ENCODE assay signal across 24 cellular contexts in genomic region chr5:96655085-96655484, GRCh38. TPM values are rescaled to one million over a fixed set of nuclear protein-coding genes. Genes with fewer than 3 reads are reported as not detected.
DNase-seq lines count a peak whose midpoint lies in the region; TF ChIP-seq lines count a peak whose summit lies in the region.
"Had no signal": no experiment of that assay in that cellular context is flagged by ENCODE, and none has a peak within 500 bp of the region (broad histone marks: within the 10 kb centered on the region; RNA-seq: fewer than 3 reads in every experiment).

No MANE protein-coding gene starts in this region.

- DNase-seq in T-helper 2 cell treated with Interferon-gamma antibody and Interleukin-4, amounts not matched to agents 5 μg/mL and 100 μg/mL, for 36 hours (ENCODE audit: low spot score) = no peak
- DNase-seq in T-helper 2 cell = no peak
- peak; percentile 57 for DNase-seq in islet precursor cell
- no peak for DNase-seq in type B pancreatic cell (ENCODE audit: extremely low spot score, unreplicated experiment)
- no peak for DNase-seq in DMS53 treated with DMSO at 0.1 percent for 48 hours (lab: John Stamatoyannopoulos, UW; ENCODE audit: unreplicated experiment)
- DNase-seq in Kasumi-1 (lab: John Stamatoyannopoulos, UW) = no peak
- DNase-seq in NCI-H2107 treated with DMSO at 0.1 percent for 48 hours (lab: John Stamatoyannopoulos, UW; ENCODE audit: unreplicated experiment) = no peak
- DNase-seq: activated CD4-positive, alpha-beta T cell treated with anti-CD3 and anti-CD28 coated beads for 4 hours; activated naive CD4-positive, alpha-beta T cell treated with Interleukin-2 at 50 U/mL for 16 hours; CD4-positive, CD25-positive, alpha-beta regulatory T cell; effector CD8-positive, alpha-beta T cell; erythroblast; GOT3; heart left ventricle; NCI-H1092; NCI-H2029; NCI-H526 had no signal

- H3K9me3 Mint-ChIP-seq in T-helper 2 cell treated with Interferon-gamma antibody and Interleukin-4, amounts not matched to agents 5 μg/mL and 100 μg/mL, for 36 hours = no peaks in the 10 kb centered on the region
- H3K9me3 Mint-ChIP-seq in type B pancreatic cell = peaks cover 5% of the 10 kb centered on the region
- H3K9me3 Mint-ChIP-seq: CD4-positive, CD25-positive, alpha-beta regulatory T cell; stimulated activated naive CD8-positive, alpha-beta T cell treated with anti-CD3 and anti-CD28 coated beads, Interleukin-15, Interleukin-2, amounts not matched to agents 100 ng/mL and 50 ng/mL, for 24 hours had no signal

- peak overlapping the region; percentile 4; the same call in 1 of the 2 replicates for H3K27ac ChIP-seq in VCaP
- H3K27ac ChIP-seq: 22Rv1, foreskin keratinocyte, heart left ventricle, neutrophil, thoracic aorta, vagina had no signal

- peaks cover 51% of the 10 kb centered on the region for H3K4me1 Mint-ChIP-seq in T-helper 2 cell treated with Interferon-gamma antibody and Interleukin-4, amounts not matched to agents 5 μg/mL and 100 μg/mL, for 36 hours (ENCODE audit: low read depth)
- H3K4me1 Mint-ChIP-seq in type B pancreatic cell (ENCODE audit: unreplicated experiment) = peaks cover 30% of the 10 kb centered on the region

- peaks cover 76% of the 10 kb centered on the region for H3K27me3 Mint-ChIP-seq in T-helper 2 cell treated with Interferon-gamma antibody and Interleukin-4, amounts not matched to agents 5 μg/mL and 100 μg/mL, for 36 hours (ENCODE audit: low read depth)
- peaks cover 2% of the 10 kb centered on the region for H3K27me3 Mint-ChIP-seq in type B pancreatic cell

- TF ChIP-seq CTCF in VCaP (conservative IDR thresholded peaks at IDR 0.05) (no peak), type B pancreatic cell (conservative IDR thresholded peaks at IDR 0.05) (no peak)

- H3K27ac Mint-ChIP-seq in T-helper 2 cell treated with Interferon-gamma antibody and Interleukin-4, amounts not matched to agents 5 μg/mL and 100 μg/mL, for 36 hours = peak overlapping the region; percentile 28
- H3K27ac Mint-ChIP-seq in type B pancreatic cell = peak overlapping the region; percentile 18
- H3K27ac Mint-ChIP-seq: CD4-positive, CD25-positive, alpha-beta regulatory T cell; stimulated activated naive CD8-positive, alpha-beta T cell treated with anti-CD3 and anti-CD28 coated beads, Interleukin-15, Interleukin-2, amounts not matched to agents 100 ng/mL and 50 ng/mL, for 24 hours had no signal

- no peaks in the 10 kb centered on the region for H3K36me3 Mint-ChIP-seq in T-helper 2 cell treated with Interferon-gamma antibody and Interleukin-4, amounts not matched to agents 5 μg/mL and 100 μg/mL, for 36 hours (ENCODE audit: low read depth)
- H3K36me3 Mint-ChIP-seq in type B pancreatic cell = no peaks in the 10 kb centered on the region
- H3K36me3 Mint-ChIP-seq: CD4-positive, CD25-positive, alpha-beta regulatory T cell had no signal

- H3K4me3 Mint-ChIP-seq in T-helper 2 cell treated with Interferon-gamma antibody and Interleukin-4, amounts not matched to agents 5 μg/mL and 100 μg/mL, for 36 hours = peak overlapping the region; percentile 50
- H3K4me3 Mint-ChIP-seq in type B pancreatic cell = no peak overlapping the region
- H3K4me3 Mint-ChIP-seq: stimulated activated naive CD8-positive, alpha-beta T cell treated with anti-CD3 and anti-CD28 coated beads, Interleukin-15, Interleukin-2, amounts not matched to agents 100 ng/mL and 50 ng/mL, for 24 hours had no signal

RNA-seq across cellular contexts. Expression of gene CAST, which starts 7.1 kb away (rescaled TPM):
- 239 and 388 TPM in 2 replicates for total RNA-seq in type B pancreatic cell (ENCODE audit: low replicate concordance)
